Comparison of ENCODE assay signal across 18 cellular contexts in the genomic region with DNA sequence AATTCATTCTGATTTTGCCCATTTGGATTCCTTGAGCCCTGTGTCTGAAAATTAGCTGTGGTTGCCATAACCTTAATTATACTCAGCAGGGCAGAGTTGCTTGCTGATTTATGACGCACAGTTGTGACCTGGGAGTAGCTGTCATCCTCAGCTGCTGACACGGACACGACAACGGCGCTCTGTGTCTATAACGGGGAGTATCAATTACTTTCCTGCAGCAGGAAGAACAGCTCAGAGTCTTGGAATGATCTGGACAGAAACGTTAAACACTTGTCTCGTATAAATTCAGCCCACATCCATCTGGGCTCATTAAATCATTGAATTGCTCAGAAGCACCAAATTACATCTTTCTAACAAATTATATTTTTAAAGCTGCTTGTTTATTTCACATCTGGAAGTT.
A peak's percentile ranks its signal among the peaks of the same experiment; 100 is the strongest.
DNase-seq lines count a peak whose midpoint lies in the region; ATAC-seq and TF ChIP-seq lines count a peak whose summit lies in the region.
"Had no signal": no experiment of that assay in that cellular context is flagged by ENCODE, and none has a peak within 500 bp of the region (broad histone marks: within the 10 kb centered on the region; RNA-seq: fewer than 3 reads in every experiment).

No MANE protein-coding gene starts in this region.

- no peak for TF ChIP-seq CTCF in PC-3 (conservative IDR thresholded peaks at IDR 0.05; ENCODE audit: low read depth, low read length)
- TF ChIP-seq CTCF in fibroblast of pulmonary artery (IDR thresholded peaks at IDR 0.05; ENCODE audit: low read length, missing control alignments): no peak

- H3F3A ChIP-seq in PC-3 (ENCODE audit: low read length, unreplicated experiment): no peaks in the 10 kb centered on the region

- H3K27me3 ChIP-seq in PC-3 (ENCODE audit: low read length) (no peaks in the 10 kb centered on the region), skeletal muscle tissue (ENCODE audit: control insufficient read depth in 3 of 3, insufficient read depth in 3 of 3, low read length in 3 of 3) (no peaks in the 10 kb centered on the region)
- H3K27me3 ChIP-seq: breast epithelium, Peyer's patch, transverse colon had no signal

- H3K4me2 ChIP-seq in PC-3 (ENCODE audit: low read length): peak overlapping the region; percentile 58

- H3K79me2 ChIP-seq in PC-3 (ENCODE audit: low read length): no peaks in the 10 kb centered on the region

- H2AFZ ChIP-seq in PC-3 (ENCODE audit: low read length): no peak overlapping the region

- peaks cover 34% of the 10 kb centered on the region for H3K4me1 ChIP-seq in PC-3 (ENCODE audit: insufficient read depth, low read length)
- peaks cover 36 to 71% (median 39%) of the 10 kb centered on the region in 3 donors for H3K4me1 ChIP-seq in skeletal muscle tissue (ENCODE audit: control insufficient read depth in 3 of 3, insufficient read depth in 3 of 3, low read length in 3 of 3)
- H3K4me1 ChIP-seq: breast epithelium had no signal

- POLR2A ChIA-PET in PC-3 (lab: Charles Lee; ENCODE audit: unreplicated experiment): no interaction called here

- intact Hi-C loops in PC-3 (cut with micrococcal nuclease): loop anchor here (5.0 to 10.0 kb wide), 2 partner anchors 165 to 643 kb away; no protein-coding TSS in a partner anchor

- no peak overlapping the region; the same call in 1 of the 2 replicates for H3K9ac ChIP-seq in PC-3 (ENCODE audit: low read length)
- H3K9ac ChIP-seq in skeletal muscle tissue (ENCODE audit: low read depth in 1 of 3, low read length in 3 of 3): peak overlapping the region in 1 of 3 donors; percentile 40

- H3K36me3 ChIP-seq in PC-3 (ENCODE audit: low read depth, low read length) (no peaks in the 10 kb centered on the region), skeletal muscle tissue (ENCODE audit: control insufficient read depth in 3 of 3, insufficient read depth in 3 of 3, low read length in 3 of 3) (peaks cover 4 to 11% (median 5%) of the 10 kb centered on the region in 3 donors)
- H3K36me3 ChIP-seq: breast epithelium, lower lobe of right lung, Peyer's patch, transverse colon had no signal

- H3K9me3 ChIP-seq in PC-3 (ENCODE audit: low read length) (no peaks in the 10 kb centered on the region), skeletal muscle tissue (ENCODE audit: control insufficient read depth in 3 of 3, low read length in 3 of 3) (no peaks in the 10 kb centered on the region)
- H3K9me3 ChIP-seq: breast epithelium, lower lobe of right lung, Peyer's patch, transverse colon had no signal

- H3K27ac ChIP-seq in PC-3 (ENCODE audit: low read length) (peak overlapping the region; percentile 61), skeletal muscle tissue (ENCODE audit: low read depth, low read length) (peak overlapping the region; percentile 73)
- H3K27ac ChIP-seq: breast epithelium, lower lobe of right lung had no signal

- H4K20me1 ChIP-seq in PC-3 (ENCODE audit: low read length): no peaks in the 10 kb centered on the region

- CTCF ChIA-PET in PC-3 (lab: Charles Lee): no interaction called here

- no peak overlapping the region for H3K4me3 ChIP-seq in PC-3 (ENCODE audit: low read length)
- no peak overlapping the region for H3K4me3 ChIP-seq in fibroblast of pulmonary artery (replicated peaks; ENCODE audit: low read depth, low read length)
- peak overlapping the region in 1 of 3 donors; percentile 14 for H3K4me3 ChIP-seq in skeletal muscle tissue (ENCODE audit: low read length in 3 of 3)
- H3K4me3 ChIP-seq: breast epithelium, lower lobe of right lung, Peyer's patch, transverse colon had no signal

- no peaks in the 10 kb centered on the region for H3K9me2 ChIP-seq in PC-3 (replicated peaks; ENCODE audit: low read length)

- ATAC-seq in PC-3: peak; percentile 90
- no peak for ATAC-seq in GM19397 (IDR thresholded peaks at IDR 0.05; ENCODE audit: unreplicated experiment)
- ATAC-seq: activated T-helper 17 cell treated with anti-CD3 and anti-CD28 coated beads, Interleukin-2, amount 50 U/mL, for 72 hours; T-helper 17 cell had no signal

- no TSS peak for BruUV-seq in PC-3 (replicated peaks; lab: Mats Ljungman, UMichigan)

- peak; percentile 11 for DNase-seq in NCI-H510A (lab: John Stamatoyannopoulos, UW)
- no peak for DNase-seq in NCI-H510A treated with DMSO at 0.1 percent for 48 hours (lab: John Stamatoyannopoulos, UW)
- peak; percentile 78 for DNase-seq in PC-3
- peak; percentile 38 for DNase-seq in fibroblast of pulmonary artery (ENCODE audit: low read depth)
- DNase-seq in NOMO-1 treated with DMSO at 0.1 percent for 48 hours (lab: John Stamatoyannopoulos, UW; ENCODE audit: unreplicated experiment): no peak
- DNase-seq in NCI-H1092 treated with DMSO at 0.1 percent for 48 hours (lab: John Stamatoyannopoulos, UW): no peak
- DNase-seq: 8988T; activated CD4-positive, alpha-beta T cell treated with anti-CD3 and anti-CD28 coated beads for 48 hours; lower lobe of right lung; NCI-H345; Peyer's patch; stimulated activated CD4-positive, alpha-beta T cell treated with anti-CD3 and anti-CD28 coated beads, Interleukin-15, amount 100 ng/mL, for 24 hours; T-helper 17 cell; transverse colon had no signal

Comparison
In these comparisons a context has a peak if more than half of its experiments do, and no peak if none do; other contexts are left out.
1. DNase-seq: peak in NCI-H510A (single experiment), PC-3 (single experiment) and fibroblast of pulmonary artery (single experiment); none in NCI-H510A treated with DMSO at 0.1 percent for 48 hours (single experiment), NOMO-1 treated with DMSO at 0.1 percent for 48 hours (single experiment) and NCI-H1092 treated with DMSO at 0.1 percent for 48 hours (single experiment).